In genomic region chr7:31122649-31123058, GRCh38 we compare ENCODE assay signal across 8 cellular contexts.
DNase-seq lines count a peak whose midpoint lies in the region; ATAC-seq, FAIRE-seq and TF ChIP-seq lines count a peak whose summit lies in the region.

No MANE protein-coding gene starts in this region.

- FAIRE-seq in colon (lab: Jason Lieb, UNC): peak; percentile 47

- no peaks in the 10 kb centered on the region; the same call in 1 of the 2 replicates for H3K27me3 ChIP-seq in SK-N-SH (ENCODE audit: insufficient read depth)

- TF ChIP-seq POLR2A in NB4 (IDR thresholded peaks at IDR 0.05; ENCODE audit: extremely low read depth, insufficient read length): no peak

- no peak overlapping the region for H3K27ac ChIP-seq in SK-N-SH (ENCODE audit: low read depth in 2 of 2, low read length in 1 of 2)

- H4K20me1 ChIP-seq in SK-N-SH (ENCODE audit: insufficient read depth): no peaks in the 10 kb centered on the region

- no peak overlapping the region for H3K4me2 ChIP-seq in SK-N-SH

- CTCF ChIA-PET in SK-N-SH (lab: Yijun Ruan, JAX): interaction anchor here (0.6 to 14.1 kb wide), 81 partner anchors 9 to 614 kb away, joined by 3 to 1191 read pairs (median 6); partner anchors contain the start of genes ADCYAP1R1, AQP1, CRHR2 and GHRHR

- H3F3A ChIP-seq in SK-N-SH (replicated peaks; ENCODE audit: insufficient read depth): no peaks in the 10 kb centered on the region

- no peaks in the 10 kb centered on the region for H3K9me3 ChIP-seq in SK-N-SH

- H3K79me2 ChIP-seq in SK-N-SH (ENCODE audit: insufficient read depth): no peaks in the 10 kb centered on the region

- TF ChIP-seq EP300 in SK-N-SH (IDR thresholded peaks at IDR 0.05; ENCODE audit: borderline replicate concordance in 1 of 2, low read depth in 1 of 2, low read length in 1 of 2): no peak

- TF ChIP-seq CTCF in NB4 (IDR thresholded peaks at IDR 0.05; ENCODE audit: low read depth, low read length) (peak; percentile 93), SK-N-SH (IDR thresholded peaks at IDR 0.05) (peak; percentile 99)

- peak; percentile 98 for TF ChIP-seq RAD21 in SK-N-SH (IDR thresholded peaks at IDR 0.05; ENCODE audit: low read length)

- DNase-seq in COLO668 (lab: John Stamatoyannopoulos, UW; ENCODE audit: unreplicated experiment) (peak; percentile 55), NB4 (ENCODE audit: low read depth) (peak; percentile 92), SK-N-SH (peak; percentile 74), left lobe of liver (ENCODE audit: low spot score) (peak; percentile 60)
- peak in 2 of 3 experiments; percentile 3 to 23 for DNase-seq in stimulated activated CD4-positive, alpha-beta T cell treated with anti-CD3 and anti-CD28 coated beads, TNF-alpha, amount 100 ng/mL, for 24 hours (ENCODE audit: low read depth in 3 of 3)

- H3K36me3 ChIP-seq in SK-N-SH (replicated peaks in 1 of 2; ENCODE audit: control insufficient read depth in 1 of 2, insufficient read depth in 2 of 2, low read length in 1 of 2): no peaks in the 10 kb centered on the region

- peaks cover 0 to 2% of the 10 kb centered on the region in 2 experiments; a peak in 2 of 4 replicates for H3K4me1 ChIP-seq in SK-N-SH (ENCODE audit: control insufficient read depth in 1 of 2, insufficient read depth in 2 of 2, low read depth in 1 of 2, low read length in 1 of 2)

- WGBS in SK-N-SH (ENCODE audit: low lambda C conversion rate): 2% methylated on average over 4 of the region's 4 CpGs

- no peak overlapping the region for H3K4me3 ChIP-seq in NB4 (ENCODE audit: low read depth, low read length)
- no peak overlapping the region; a peak in 1 of 4 replicates for H3K4me3 ChIP-seq in SK-N-SH (ENCODE audit: low read depth in 2 of 2, low read length in 1 of 2)

- no peak overlapping the region for H3K9ac ChIP-seq in SK-N-SH

- peak; percentile 61 for ATAC-seq in GM19467 (IDR thresholded peaks at IDR 0.05; ENCODE audit: unreplicated experiment)
- ATAC-seq in left lobe of liver: peak; percentile 94
- ATAC-seq in GM21619 (IDR thresholded peaks at IDR 0.05; ENCODE audit: unreplicated experiment): no peak

- no peak overlapping the region for H2AFZ ChIP-seq in SK-N-SH (ENCODE audit: low read depth)

- POLR2A ChIA-PET in SK-N-SH (lab: Yijun Ruan, JAX): interaction anchor here (0.6 to 3.5 kb wide), 4 partner anchors 73 to 160 kb away, joined by 3 to 35 read pairs (median 4); no protein-coding TSS in a partner anchor

- H3K9me2 ChIP-seq in SK-N-SH: no peaks in the 10 kb centered on the region

TF ChIP-seq in SK-N-SH, 30 proteins besides CTCF, POLR2A, EP300 and RAD21:
- TF ChIP-seq MAX (IDR thresholded peaks at IDR 0.05; ENCODE audit: low read depth) (0 out of 2 replicates have a peak, but pooled peaks have one; percentile 47), YY1 (IDR thresholded peaks at IDR 0.05; ENCODE audit: low read depth) (no peak), FOSL2 (IDR thresholded peaks at IDR 0.05; ENCODE audit: borderline replicate concordance, low read depth) (peak; percentile 40; the same call in 1 of the 2 replicates), NFIC (IDR thresholded peaks at IDR 0.05; ENCODE audit: borderline replicate concordance) (0 out of 2 replicates have a peak, but pooled peaks have one; percentile 9), GABPA (IDR thresholded peaks at IDR 0.05; ENCODE audit: low read depth) (0 out of 2 replicates have a peak, but pooled peaks have one; percentile 6), RFX5 (IDR thresholded peaks at IDR 0.05; ENCODE audit: low read length) (0 out of 2 replicates have a peak, but pooled peaks have one; percentile 25), TAF1 (IDR thresholded peaks at IDR 0.05; ENCODE audit: borderline replicate concordance, low read depth, low read length) (no peak), ELF1 (IDR thresholded peaks at IDR 0.05) (no peak), MXI1 (IDR thresholded peaks at IDR 0.05; ENCODE audit: low read depth, low read length) (0 out of 2 replicates have a peak, but pooled peaks have one; percentile 14), JUND (IDR thresholded peaks at IDR 0.05) (0 out of 2 replicates have a peak, but pooled peaks have one; percentile 10), GATA2 (CRISPR knock-in tag; IDR thresholded peaks at IDR 0.05) (no peak), SMC3 (IDR thresholded peaks at IDR 0.05; ENCODE audit: low read depth, low read length) (peak; percentile 97)

Comparison
In these comparisons a context has a peak if more than half of its experiments do, and no peak if none do; other contexts are left out.
1. DNase-seq: peak in every context shown above with its lines; median percentile 92 in NB4; 74 in SK-N-SH; 60 in left lobe of liver; 55 in COLO668; 13 in stimulated activated CD4-positive, alpha-beta T cell treated with anti-CD3 and anti-CD28 coated beads, TNF-alpha, amount 100 ng/mL, for 24 hours.